In genomic region chr12:93086288-93086727, GRCh38 we compare ENCODE assay signal across 2 cellular contexts.
A peak's percentile ranks its signal among the peaks of the same experiment; 100 is the strongest.
TF ChIP-seq lines count a peak whose summit lies in the region.

No MANE protein-coding gene starts in this region.

TF ChIP-seq in HEK293, 187 proteins besides CTCF, POLR2A, EP300 and RAD21:
- TF ChIP-seq ZNF146 (tag by site-specific recombination; IDR thresholded peaks at IDR 0.05): no peak
- TF ChIP-seq ZNF692 (tag by site-specific recombination; IDR thresholded peaks at IDR 0.05): no peak
- TF ChIP-seq ZNF785 (tag by site-specific recombination; IDR thresholded peaks at IDR 0.05): no peak
- no peak for TF ChIP-seq ZNF155 (tag by site-specific recombination; IDR thresholded peaks at IDR 0.05)
- TF ChIP-seq ZNF624 (tag by site-specific recombination; IDR thresholded peaks at IDR 0.05): no peak
- peak; percentile 91 for TF ChIP-seq SETDB1 (IDR thresholded peaks at IDR 0.05; ENCODE audit: insufficient read length, low read length)

TF ChIP-seq in K562, 482 proteins besides CTCF, POLR2A, EP300 and RAD21:
- TF ChIP-seq ZBTB40 (IDR thresholded peaks at IDR 0.05): no peak
- no peak for TF ChIP-seq ZBTB40 (CRISPR knock-in tag; IDR thresholded peaks at IDR 0.05)
- TF ChIP-seq DDX20 (tag; IDR thresholded peaks at IDR 0.05; ENCODE audit: low read depth): no peak
- TF ChIP-seq ATF6 (CRISPR knock-in tag; IDR thresholded peaks at IDR 0.05): no peak
- TF ChIP-seq ZNF12 (CRISPR knock-in tag; IDR thresholded peaks at IDR 0.05): peak; percentile 93
- peak in 1 of 2 experiments; percentile 24; a peak in 1 of 3 replicates for TF ChIP-seq CBX3 (IDR thresholded peaks at IDR 0.05; ENCODE audit: borderline replicate concordance in 1 of 2, low read length in 2 of 2)
- TF ChIP-seq SETDB1 (IDR thresholded peaks at IDR 0.05; ENCODE audit: low read length): no peak
- TF ChIP-seq PHB (CRISPR knock-in tag; IDR thresholded peaks at IDR 0.05): no peak
- no peak for TF ChIP-seq ELF2 (CRISPR knock-in tag; IDR thresholded peaks at IDR 0.05)
- TF ChIP-seq HDGF (IDR thresholded peaks at IDR 0.05): no peak
